21 cellular contexts compared by ENCODE assay signal in the genomic region with DNA sequence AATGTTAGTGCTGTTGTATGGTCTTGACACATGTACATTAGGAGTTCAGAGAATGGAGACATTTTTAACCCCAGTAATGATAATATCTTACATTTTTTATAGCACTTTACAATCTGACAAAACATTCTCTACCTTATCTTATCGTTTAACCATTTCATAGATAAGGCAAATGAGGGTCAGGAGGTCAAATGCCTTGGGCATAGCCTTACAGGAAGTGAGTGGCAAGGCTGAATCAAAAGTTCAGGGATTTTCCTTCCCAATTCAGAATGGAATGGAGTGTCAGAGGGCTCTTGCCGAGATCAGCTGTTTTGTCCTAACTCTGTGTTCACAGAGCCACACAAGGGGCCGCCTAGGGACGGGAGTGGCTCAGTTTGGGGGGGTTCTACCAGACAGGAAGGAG.
"Had no signal": no experiment of that assay in that cellular context is flagged by ENCODE, and none has a peak within 500 bp of the region (broad histone marks: within the 10 kb centered on the region; RNA-seq: fewer than 3 reads in every experiment).

No MANE protein-coding gene starts in this region.

- ATAC-seq: activated CD8-positive, alpha-beta T cell treated with anti-CD3 and anti-CD28 coated beads for 36 hours; activated T-helper 17 cell treated with anti-CD3 and anti-CD28 coated beads, Interleukin-2, amount 50 U/mL, for 72 hours; gastrocnemius medialis; left lung had no signal

- H3K9me3 ChIP-seq: gastrocnemius medialis, left lung, prostate gland, suprapubic skin, uterus had no signal

- H3K27ac Mint-ChIP-seq: activated CD4-positive, alpha-beta T cell treated with anti-CD3 and anti-CD28 coated beads, Interleukin-2, amount 10 ng/mL, durations not matched to agents 24 days and 14 days; activated CD8-positive, alpha-beta T cell treated with anti-CD3 and anti-CD28 coated beads for 36 hours; activated T-helper 17 cell treated with anti-CD3 and anti-CD28 coated beads, Interleukin-2, amount 50 U/mL, for 72 hours; stimulated activated naive CD8-positive, alpha-beta T cell treated with anti-CD3 and anti-CD28 coated beads, Interleukin-15, Interleukin-2, amounts not matched to agents 100 ng/mL and 50 ng/mL, for 24 hours had no signal

- H3K4me3 Mint-ChIP-seq: activated CD4-positive, alpha-beta T cell treated with anti-CD3 and anti-CD28 coated beads, Interleukin-2, amount 10 ng/mL, durations not matched to agents 24 days and 14 days; activated CD8-positive, alpha-beta T cell treated with anti-CD3 and anti-CD28 coated beads for 36 hours; activated T-helper 17 cell treated with anti-CD3 and anti-CD28 coated beads, Interleukin-2, amount 50 U/mL, for 72 hours; stimulated activated naive CD8-positive, alpha-beta T cell treated with anti-CD3 and anti-CD28 coated beads, Interleukin-15, Interleukin-2, amounts not matched to agents 100 ng/mL and 50 ng/mL, for 24 hours had no signal

- H3K4me3 ChIP-seq: gastrocnemius medialis, left lung, prostate gland, right atrium auricular region, suprapubic skin, transverse colon, uterus had no signal

- H3K4me1 Mint-ChIP-seq: activated CD4-positive, alpha-beta T cell treated with anti-CD3 and anti-CD28 coated beads, Interleukin-2, amount 10 ng/mL, durations not matched to agents 24 days and 14 days; activated T-helper 17 cell treated with anti-CD3 and anti-CD28 coated beads, Interleukin-2, amount 50 U/mL, for 72 hours had no signal

- DNase-seq: activated CD4-positive, alpha-beta T cell treated with anti-CD3 and anti-CD28 coated beads, Interleukin-2, amount 10 ng/mL, durations not matched to agents 24 days and 14 days; activated CD4-positive, CD25-positive, alpha-beta regulatory T cell; activated CD8-positive, alpha-beta T cell treated with anti-CD3 and anti-CD28 coated beads for 36 hours; activated naive CD4-positive, alpha-beta T cell treated with Interleukin-2 at 50 U/mL for 16 hours; activated T-cell treated with anti-CD3 and anti-CD28 coated beads, Interleukin-2, amount 50 U/mL, for 1 hour; anterior cingulate cortex; cortex of kidney; gastrocnemius medialis; head of caudate nucleus; kidney; left lung; mammary epithelial cell; stimulated activated CD4-positive, alpha-beta T cell treated with anti-CD3 and anti-CD28 coated beads, Interleukin-2, amount 100 ng/mL, for 48 hours; T-helper 9 cell; transverse colon; uterus had no signal

- H3K4me1 ChIP-seq: prostate gland, right atrium auricular region, suprapubic skin, uterus had no signal

- H3K36me3 ChIP-seq: gastrocnemius medialis, left lung, prostate gland, right atrium auricular region, suprapubic skin, transverse colon, uterus had no signal

- H3K27me3 ChIP-seq: gastrocnemius medialis, left lung, right atrium auricular region, suprapubic skin, transverse colon, uterus had no signal

- H3K27ac ChIP-seq: gastrocnemius medialis, left lung, prostate gland, right atrium auricular region, suprapubic skin, transverse colon, uterus had no signal
